17 cellular contexts compared by ENCODE assay signal in genomic region chr12:4960547-4960946, GRCh38. TPM values are rescaled to one million over a fixed set of nuclear protein-coding genes. Genes with fewer than 3 reads are reported as not detected.
"Had no signal": no experiment of that assay in that cellular context is flagged by ENCODE, and none has a peak within 500 bp of the region (broad histone marks: within the 10 kb centered on the region; RNA-seq: fewer than 3 reads in every experiment).

No MANE protein-coding gene starts in this region.

- H3K27ac Mint-ChIP-seq: activated naive CD4-positive, alpha-beta T cell treated with anti-CD3 and anti-CD28 coated beads, Interleukin-2, amount 10 ng/mL, durations not matched to agents 7 days and 5 days; activated T-helper 2 cell treated with anti-CD3 and anti-CD28 coated beads, Interferon-gamma antibody, Interleukin-2, Interleukin-4, amounts not matched to agents 10 μg/mL and 5 μg/mL and 100 μg/mL, durations not matched to agents 14 hours and 24 hours and 36 hours; endodermal cell; nephron; T-helper 17 cell had no signal

- H3K4me1 ChIP-seq: adrenal gland, gastrocnemius medialis, left lung, prostate gland, stomach had no signal

- H3K9me3 Mint-ChIP-seq: activated naive CD4-positive, alpha-beta T cell treated with anti-CD3 and anti-CD28 coated beads, Interleukin-2, amount 10 ng/mL, durations not matched to agents 7 days and 5 days; activated T-helper 2 cell treated with anti-CD3 and anti-CD28 coated beads, Interferon-gamma antibody, Interleukin-2, Interleukin-4, amounts not matched to agents 10 μg/mL and 5 μg/mL and 100 μg/mL, durations not matched to agents 14 hours and 24 hours and 36 hours; endodermal cell; nephron had no signal

- H3K4me3 Mint-ChIP-seq: activated naive CD4-positive, alpha-beta T cell treated with anti-CD3 and anti-CD28 coated beads, Interleukin-2, amount 10 ng/mL, durations not matched to agents 7 days and 5 days; endodermal cell; nephron had no signal

- H3K9me3 ChIP-seq: adrenal gland, gastrocnemius medialis, left lung, prostate gland, stomach had no signal

- H3K4me3 ChIP-seq: adrenal gland, gastrocnemius medialis, left lung, prostate gland, stomach had no signal

- H3K36me3 ChIP-seq: adrenal gland, gastrocnemius medialis, left lung, prostate gland, stomach, WERI-Rb-1 had no signal

- H3K27ac ChIP-seq: adrenal gland, gastrocnemius medialis, left lung, prostate gland, WERI-Rb-1 had no signal

- H3K4me1 Mint-ChIP-seq: activated naive CD4-positive, alpha-beta T cell treated with anti-CD3 and anti-CD28 coated beads, Interleukin-2, amount 10 ng/mL, durations not matched to agents 7 days and 5 days; T-helper 17 cell had no signal

- DNase-seq: activated CD4-positive, alpha-beta T cell treated with anti-CD3 and anti-CD28 coated beads, Interleukin-2, amount 50 U/mL, for 48 hours; activated naive CD4-positive, alpha-beta T cell treated with anti-CD3 and anti-CD28 coated beads, Interleukin-2, amount 10 ng/mL, durations not matched to agents 7 days and 5 days; adrenal gland; gastrocnemius medialis; islet precursor cell; mesendoderm; stimulated activated CD4-positive, alpha-beta T cell treated with anti-CD3 and anti-CD28 coated beads, Interleukin-1b, Interleukin-23, amount 100 ng/mL, for 48 hours; stomach; T-helper 17 cell; WERI-Rb-1 had no signal

- ATAC-seq: gastrocnemius medialis, left lung, sciatic nerve, T-helper 17 cell had no signal

- H3K36me3 Mint-ChIP-seq: activated naive CD4-positive, alpha-beta T cell treated with anti-CD3 and anti-CD28 coated beads, Interleukin-2, amount 10 ng/mL, durations not matched to agents 7 days and 5 days had no signal

RNA-seq across cellular contexts. Expression of gene KCNA1, which starts 50.8 kb away (rescaled TPM):
- total RNA-seq: activated T-helper 2 cell treated with anti-CD3 and anti-CD28 coated beads, Interferon-gamma antibody, Interleukin-2, Interleukin-4, amounts not matched to agents 10 μg/mL and 5 μg/mL and 100 μg/mL, durations not matched to agents 14 hours and 24 hours and 36 hours; adrenal gland; endodermal cell; epithelial cell of proximal tubule; gastrocnemius medialis; T-helper 17 cell had no signal
- polyA plus RNA-seq: adrenal gland had no signal
